In genomic region chr6:1730882-1731281, GRCh38 we compare ENCODE assay signal across 1 cellular context.
TF ChIP-seq lines count a peak whose summit lies in the region.

No MANE protein-coding gene starts in this region.

TF ChIP-seq in HEK293, 187 proteins besides CTCF, POLR2A, EP300 and RAD21 (continued from another document):
- TF ChIP-seq ZNF654 (tag by site-specific recombination; IDR thresholded peaks at IDR 0.05; ENCODE audit: low read depth) (no peak), ZNF513 (tag by site-specific recombination; IDR thresholded peaks at IDR 0.05) (no peak)
